In the genomic region with DNA sequence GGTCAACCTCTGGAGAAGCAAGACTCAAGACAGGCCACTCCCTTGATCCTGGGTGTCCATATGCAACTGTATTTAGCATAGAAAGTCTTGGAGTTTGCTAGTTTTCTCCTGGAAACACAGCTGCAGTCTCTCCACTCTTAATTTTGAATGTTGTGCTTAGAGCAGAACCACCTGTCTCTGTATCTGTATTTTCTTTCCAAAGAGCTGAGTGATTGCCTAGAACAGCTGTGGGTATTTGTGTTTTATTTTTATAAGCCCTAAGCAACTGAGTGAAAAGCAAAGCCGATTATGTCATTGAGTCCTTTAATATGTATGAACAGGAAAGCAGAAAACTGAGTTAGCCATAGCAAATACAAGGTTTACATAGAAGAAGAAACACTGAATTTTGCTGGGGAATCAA, we compare ENCODE assay signal across 23 cellular contexts.
"Had no signal": no experiment of that assay in that cellular context is flagged by ENCODE, and none has a peak within 500 bp of the region (broad histone marks: within the 10 kb centered on the region; RNA-seq: fewer than 3 reads in every experiment).

No MANE protein-coding gene starts in this region.

- H3K4me3 ChIP-seq: cardiac muscle cell, hepatocyte, right lobe of liver, spleen, thoracic aorta, upper lobe of left lung had no signal

- H3K4me2 ChIP-seq: hepatocyte had no signal

- H3K36me3 Mint-ChIP-seq: activated naive CD8-positive, alpha-beta T cell treated with anti-CD3 and anti-CD28 coated beads, Interleukin-2, amount 10 ng/mL, durations not matched to agents 7 days and 5 days; stimulated activated memory B cell treated with anti-CD40 and anti-IgM and Interleukin-4, amounts not matched to agents 10 μg/mL and 1 μg/mL and 100 μg/mL, for 72 hours had no signal

- H3K79me2 ChIP-seq: hepatocyte had no signal

- H3K27me3 Mint-ChIP-seq: activated CD4-positive, alpha-beta T cell treated with anti-CD3 and anti-CD28 coated beads, Interleukin-2, amount 10 ng/mL, durations not matched to agents 24 days and 14 days; dendritic cell treated with granulocyte-macrophage colony-stimulating factor and Interleukin-4, amounts not matched to agents 40 ng/mL and 50 ng/mL, for 4 days; progenitor cell of endocrine pancreas had no signal

- H3K9me3 ChIP-seq: right lobe of liver, thoracic aorta had no signal

- H2AFZ ChIP-seq: hepatocyte had no signal

- H3K36me3 ChIP-seq: cardiac muscle cell, right lobe of liver, spleen, thoracic aorta, upper lobe of left lung had no signal

- H3K27ac Mint-ChIP-seq: activated CD4-positive, alpha-beta T cell treated with anti-CD3 and anti-CD28 coated beads, Interleukin-2, amount 10 ng/mL, durations not matched to agents 24 days and 14 days; activated CD8-positive, alpha-beta T cell treated with anti-CD3 and anti-CD28 coated beads for 36 hours; activated naive CD8-positive, alpha-beta T cell treated with anti-CD3 and anti-CD28 coated beads, Interleukin-2, amount 10 ng/mL, durations not matched to agents 7 days and 5 days; activated T-helper 17 cell treated with anti-CD3 and anti-CD28 coated beads, Interleukin-2, amount 50 U/mL, for 72 hours; dendritic cell treated with granulocyte-macrophage colony-stimulating factor and Interleukin-4, amounts not matched to agents 40 ng/mL and 50 ng/mL, for 4 days; progenitor cell of endocrine pancreas; stimulated activated memory B cell treated with anti-CD40 and anti-IgM and Interleukin-4, amounts not matched to agents 10 μg/mL and 1 μg/mL and 100 μg/mL, for 72 hours had no signal

- H3K4me1 Mint-ChIP-seq: activated CD4-positive, alpha-beta T cell treated with anti-CD3 and anti-CD28 coated beads, Interleukin-2, amount 10 ng/mL, durations not matched to agents 24 days and 14 days; activated naive CD8-positive, alpha-beta T cell treated with anti-CD3 and anti-CD28 coated beads, Interleukin-2, amount 10 ng/mL, durations not matched to agents 7 days and 5 days; activated T-helper 17 cell treated with anti-CD3 and anti-CD28 coated beads, Interleukin-2, amount 50 U/mL, for 72 hours; neural crest cell; stimulated activated memory B cell treated with anti-CD40 and anti-IgM and Interleukin-4, amounts not matched to agents 10 μg/mL and 1 μg/mL and 100 μg/mL, for 72 hours had no signal

- H3K4me1 ChIP-seq: right lobe of liver, spleen, upper lobe of left lung had no signal

- H3K27ac ChIP-seq: cardiac muscle cell, hepatocyte, right lobe of liver, spleen, thoracic aorta, upper lobe of left lung had no signal

- H3K4me3 Mint-ChIP-seq: activated CD4-positive, alpha-beta T cell treated with anti-CD3 and anti-CD28 coated beads, Interleukin-2, amount 10 ng/mL, durations not matched to agents 24 days and 14 days; activated CD8-positive, alpha-beta T cell treated with anti-CD3 and anti-CD28 coated beads for 36 hours; activated naive CD8-positive, alpha-beta T cell treated with anti-CD3 and anti-CD28 coated beads, Interleukin-2, amount 10 ng/mL, durations not matched to agents 7 days and 5 days; activated T-helper 17 cell treated with anti-CD3 and anti-CD28 coated beads, Interleukin-2, amount 50 U/mL, for 72 hours; dendritic cell treated with granulocyte-macrophage colony-stimulating factor and Interleukin-4, amounts not matched to agents 40 ng/mL and 50 ng/mL, for 4 days; neural crest cell; stimulated activated memory B cell treated with anti-CD40 and anti-IgM and Interleukin-4, amounts not matched to agents 10 μg/mL and 1 μg/mL and 100 μg/mL, for 72 hours had no signal

- DNase-seq: activated CD4-positive, alpha-beta T cell treated with anti-CD3 and anti-CD28 coated beads, Interleukin-2, amount 10 ng/mL, durations not matched to agents 24 days and 14 days; activated CD8-positive, alpha-beta T cell treated with anti-CD3 and anti-CD28 coated beads for 36 hours; activated naive CD4-positive, alpha-beta T cell treated with Interleukin-2 at 50 U/mL for 16 hours; activated naive CD8-positive, alpha-beta T cell treated with anti-CD3 and anti-CD28 coated beads, Interleukin-2, amount 10 ng/mL, durations not matched to agents 7 days and 5 days; activated T-cell treated with anti-CD3 and anti-CD28 coated beads, Interleukin-2, amount 50 U/mL, for 1 hour; amygdala; effector CD8-positive, alpha-beta T cell; left cardiac atrium; midbrain; right lobe of liver; spleen; stimulated activated CD4-positive, alpha-beta T cell treated with anti-CD3 and anti-CD28 coated beads, Interleukin-4, amount 100 ng/mL, for 4 hours; T-helper 9 cell; upper lobe of left lung had no signal

- ATAC-seq: activated CD8-positive, alpha-beta T cell treated with anti-CD3 and anti-CD28 coated beads for 36 hours; activated T-helper 17 cell treated with anti-CD3 and anti-CD28 coated beads, Interleukin-2, amount 50 U/mL, for 72 hours; esophagus mucosa; right lobe of liver; stimulated activated memory B cell treated with anti-CD40 and anti-IgM and Interleukin-4, amounts not matched to agents 10 μg/mL and 1 μg/mL and 100 μg/mL, for 72 hours had no signal

- H3K27me3 ChIP-seq: cardiac muscle cell, hepatocyte, right lobe of liver, upper lobe of left lung had no signal
